In genomic region chr17:67625971-67626370, GRCh38 we compare ENCODE assay signal across 8 cellular contexts.
"Had no signal": no experiment of that assay in that cellular context is flagged by ENCODE, and none has a peak within 500 bp of the region (broad histone marks: within the 10 kb centered on the region; RNA-seq: fewer than 3 reads in every experiment).

No MANE protein-coding gene starts in this region.

- DNase-seq: H9, HCEC 1CT, HFFc6, IMR-90, KG1 had no signal

- ATAC-seq: K562 had no signal

- H3K4me3 ChIP-seq: GM23338, K562 had no signal

- H3K9me3 Mint-ChIP-seq: GM23338, HFFc6 had no signal

- H3K27ac Mint-ChIP-seq: HFFc6 had no signal

- H3K4me3 Mint-ChIP-seq: GM23338, H9, HFFc6 had no signal

- H3K27ac ChIP-seq: HL-60 had no signal
